Comparison of ENCODE assay signal across 8 cellular contexts in genomic region chr6:142112451-142113061, GRCh38. TPM values are rescaled to one million over a fixed set of nuclear protein-coding genes. Genes with fewer than 3 reads are reported as not detected.
DNase-seq lines count a peak whose midpoint lies in the region; ATAC-seq and TF ChIP-seq lines count a peak whose summit lies in the region.

No MANE protein-coding gene starts in this region.

- H3K27me3 ChIP-seq in AG04450 (ENCODE audit: control insufficient read depth, insufficient read depth, low read length) (no peaks in the 10 kb centered on the region), Loucy (ENCODE audit: insufficient read depth, low read length, poor library complexity, severe bottlenecking) (no peaks in the 10 kb centered on the region), SJSA1 (replicated peaks) (no peaks in the 10 kb centered on the region), vagina (no peaks in the 10 kb centered on the region)

- H4K20me1 ChIP-seq in Loucy (ENCODE audit: insufficient read depth, low read length, poor library complexity, severe bottlenecking) = no peaks in the 10 kb centered on the region

- CTCF ChIA-PET in AG04450 (lab: Charles Lee) = interaction anchor here (0.6 to 3.7 kb wide), 16 partner anchors 9 to 436 kb away, joined by 3 to 78 read pairs (median 4); no protein-coding TSS in a partner anchor

- H3K4me3 ChIP-seq in AG04450 (ENCODE audit: low read depth, low read length) = no peak overlapping the region
- no peak overlapping the region for H3K4me3 ChIP-seq in Loucy (ENCODE audit: low read length, poor library complexity, severe bottlenecking)
- no peak overlapping the region for H3K4me3 ChIP-seq in SJSA1
- no peak overlapping the region for H3K4me3 ChIP-seq in vagina

- DNase-seq in AG04450 (ENCODE audit: low read depth, low spot score) = peak; percentile 53
- peak; percentile 36 to 76 for DNase-seq in SJSA1 (ENCODE audit: low read depth in 1 of 2, low spot score in 2 of 2)
- peak; percentile 63 for DNase-seq in activated naive CD4-positive, alpha-beta T cell treated with Interleukin-2 at 50 U/mL for 16 hours
- DNase-seq in glomerular visceral epithelial cell (ENCODE audit: extremely low spot score) = peak; percentile 72
- peak; percentile 82 for DNase-seq in posterior vena cava (ENCODE audit: low spot score)
- DNase-seq in vagina (ENCODE audit: extremely low spot score in 2 of 2) = no peak

- POLR2A ChIA-PET in AG04450 (lab: Yijun Ruan, JAX) = no interaction called here

- no peaks in the 10 kb centered on the region for H3K79me2 ChIP-seq in Loucy (ENCODE audit: insufficient read depth, low read length)

- intact Hi-C loops in posterior vena cava (cut with DNase I) = no loop called here
- intact Hi-C loops in vagina (cut with DNase I) = no loop called here

- no peak overlapping the region for H3K4me2 ChIP-seq in Loucy (ENCODE audit: low read depth, low read length, poor library complexity, severe bottlenecking)

- no peaks in the 10 kb centered on the region for H3F3A ChIP-seq in Loucy (ENCODE audit: low read depth)

- ATAC-seq in GM18861 (IDR thresholded peaks at IDR 0.05; ENCODE audit: unreplicated experiment) = peak; percentile 57

- no peak overlapping the region for H2AFZ ChIP-seq in Loucy (ENCODE audit: low read length)

- H3K9me3 ChIP-seq in AG04450 (ENCODE audit: control insufficient read depth, insufficient read depth, low read length) (no peaks in the 10 kb centered on the region), Loucy (ENCODE audit: insufficient read depth, low read depth, low read length) (no peaks in the 10 kb centered on the region), SJSA1 (replicated peaks) (no peaks in the 10 kb centered on the region), vagina (no peaks in the 10 kb centered on the region)

- TF ChIP-seq POLR2A in vagina (IDR thresholded peaks at IDR 0.05) = no peak

- H3K27ac ChIP-seq in AG04450 (ENCODE audit: low read depth, low read length) (no peak overlapping the region), SJSA1 (no peak overlapping the region), vagina (no peak overlapping the region)

- H3K4me1 ChIP-seq in Loucy (ENCODE audit: insufficient read depth, low read length, poor library complexity, severe bottlenecking) (no peaks in the 10 kb centered on the region), SJSA1 (replicated peaks) (no peaks in the 10 kb centered on the region), vagina (no peaks in the 10 kb centered on the region)

- H3K36me3 ChIP-seq in Loucy (ENCODE audit: insufficient read depth, low read length) = no peaks in the 10 kb centered on the region
- no peaks in the 10 kb centered on the region for H3K36me3 ChIP-seq in SJSA1
- H3K36me3 ChIP-seq in vagina = no peaks in the 10 kb centered on the region

- peak; percentile 85 for TF ChIP-seq CTCF in AG04450 (IDR thresholded peaks at IDR 0.05; ENCODE audit: low read depth, low read length)
- TF ChIP-seq CTCF in Loucy (conservative IDR thresholded peaks at IDR 0.05; ENCODE audit: low read length) = peak; percentile 91
- TF ChIP-seq CTCF in vagina (IDR thresholded peaks at IDR 0.05) = peak; percentile 6 to 52 (median 51)

- H3K9me2 ChIP-seq in Loucy (replicated peaks; ENCODE audit: low read depth, low read length) = no peaks in the 10 kb centered on the region

- no peak overlapping the region for H3K9ac ChIP-seq in Loucy (ENCODE audit: low read depth, low read length, poor library complexity, severe bottlenecking)

RNA-seq across cellular contexts. Expression of gene GJE1, which starts 20.2 kb away (rescaled TPM):
- not detected in 2 replicates for polyA plus RNA-seq in AG04450 (2011; rRNA removed)
- polyA minus RNA-seq in AG04450 (2011; rRNA and poly(A)+ RNA removed) = not detected in 2 replicates
- not detected in 2 replicates for total RNA-seq in SJSA1 (2014; rRNA removed; shearing (Covaris generic))
- total RNA-seq in posterior vena cava (not detected), vagina (not detected)

RNA-seq across cellular contexts. Expression of gene NMBR, which starts 34.4 kb away (rescaled TPM):
- polyA plus RNA-seq in AG04450 (2011; rRNA removed) = 0.15 TPM in 1 of 2 replicates, not detected in the other
- not detected in 2 replicates for polyA minus RNA-seq in AG04450 (2011; rRNA and poly(A)+ RNA removed)
- total RNA-seq in SJSA1 (2014; rRNA removed; shearing (Covaris generic)) = not detected in 2 replicates
- total RNA-seq in posterior vena cava (not detected), vagina (not detected)

RNA-seq across cellular contexts. Expression of gene VTA1, which starts 34.5 kb away (rescaled TPM):
- polyA plus RNA-seq in AG04450 (2011; rRNA removed) = 81.4 and 103 TPM in 2 replicates
- 62.3 and 77.8 TPM in 2 replicates for polyA minus RNA-seq in AG04450 (2011; rRNA and poly(A)+ RNA removed)
- 66.2 and 119 TPM in 2 replicates for total RNA-seq in SJSA1 (2014; rRNA removed; shearing (Covaris generic))
- 10 to 100 TPM; 25.4 to 28.5 TPM for total RNA-seq in posterior vena cava
- 46.4 TPM for total RNA-seq in vagina

Comparison
In these comparisons a context has a peak if more than half of its experiments do, and no peak if none do; other contexts are left out.
1. DNase-seq: peak in AG04450 (single experiment), SJSA1 (2 of 2), activated naive CD4-positive, alpha-beta T cell treated with Interleukin-2 at 50 U/mL for 16 hours (single experiment), glomerular visceral epithelial cell (single experiment) and posterior vena cava (single experiment); none in vagina (0 of 2).
2. Peak in every context shown above with its lines, with median percentiles within 50 percentile points of each other: CTCF ChIP-seq.